30 cellular contexts compared by ENCODE assay signal in the genomic region with DNA sequence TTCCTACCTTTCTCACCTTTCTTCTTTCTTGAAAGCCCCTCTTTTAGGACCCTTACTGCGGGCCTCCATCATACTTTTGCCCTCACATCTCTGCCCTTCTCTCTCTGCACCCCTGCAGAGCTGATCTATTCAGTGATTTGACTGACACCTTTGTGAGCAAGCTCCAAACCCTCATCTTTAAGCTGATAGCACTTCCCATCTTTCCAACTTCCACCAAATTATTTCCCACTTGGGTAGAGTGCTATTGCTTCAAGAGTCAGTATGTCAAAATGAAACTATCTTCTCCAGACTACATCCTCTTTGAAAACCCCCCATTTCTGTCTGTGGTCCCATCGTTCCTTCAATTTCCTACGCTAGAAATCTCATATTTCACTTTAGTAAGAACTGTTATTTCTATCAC. TPM values are rescaled to one million over a fixed set of nuclear protein-coding genes. Genes with fewer than 3 reads are reported as not detected.
"Had no signal": no experiment of that assay in that cellular context is flagged by ENCODE, and none has a peak within 500 bp of the region (broad histone marks: within the 10 kb centered on the region; RNA-seq: fewer than 3 reads in every experiment).

No MANE protein-coding gene starts in this region.

- H3K79me2 ChIP-seq: parathyroid adenoma had no signal

- H3K9me3 ChIP-seq: body of pancreas, colonic mucosa, gastrocnemius medialis, testis, transverse colon had no signal

- H3K27me3 Mint-ChIP-seq: activated B cell treated with CpG ODN at 0.5 μM for 24 hours; activated CD4-positive, alpha-beta memory T cell treated with anti-CD3 and anti-CD28 coated beads for 36 hours; naive thymus-derived CD4-positive, alpha-beta T cell had no signal

- H3K4me3 Mint-ChIP-seq: activated B cell treated with CpG ODN at 0.5 μM for 24 hours; activated CD4-positive, alpha-beta memory T cell treated with anti-CD3 and anti-CD28 coated beads for 36 hours; activated T-cell treated with anti-CD3 and anti-CD28 coated beads, Interleukin-2, amount 50 U/mL, for 4 hours; mesothelial cell of epicardium; naive thymus-derived CD4-positive, alpha-beta T cell had no signal

- H3K27ac ChIP-seq: body of pancreas, cardiac muscle cell, colonic mucosa, dorsolateral prefrontal cortex, gastrocnemius medialis, parathyroid adenoma, testis, transverse colon had no signal

- FAIRE-seq: keratinocyte had no signal

- H3K27me3 ChIP-seq: body of pancreas, cardiac muscle cell, colonic mucosa, dorsolateral prefrontal cortex, gastrocnemius medialis, testis, transverse colon had no signal

- H3K4me3 ChIP-seq: body of pancreas, cardiac muscle cell, colonic mucosa, dorsolateral prefrontal cortex, gastrocnemius medialis, testis, transverse colon had no signal

- H3K9me3 Mint-ChIP-seq: activated B cell treated with CpG ODN at 0.5 μM for 24 hours; activated CD4-positive, alpha-beta memory T cell treated with anti-CD3 and anti-CD28 coated beads for 36 hours; activated naive CD4-positive, alpha-beta T cell treated with anti-CD3 and anti-CD28 coated beads, Interleukin-2, amount 50 U/mL, for 72 hours; activated T-cell treated with anti-CD3 and anti-CD28 coated beads, Interleukin-2, amount 50 U/mL, for 4 hours; activated T-helper 2 cell treated with anti-CD3 and anti-CD28 coated beads, Interferon-gamma antibody, Interleukin-2, Interleukin-4, amounts not matched to agents 10 μg/mL and 5 μg/mL and 100 μg/mL, durations not matched to agents 14 hours and 24 hours and 36 hours; mesothelial cell of epicardium; naive thymus-derived CD4-positive, alpha-beta T cell had no signal

- H2AFZ ChIP-seq: parathyroid adenoma had no signal

- H3K4me1 Mint-ChIP-seq: activated B cell treated with CpG ODN at 0.5 μM for 24 hours, mesothelial cell of epicardium had no signal

- H3K27ac Mint-ChIP-seq: activated B cell treated with CpG ODN at 0.5 μM for 24 hours; activated CD4-positive, alpha-beta memory T cell treated with anti-CD3 and anti-CD28 coated beads for 36 hours; activated naive CD4-positive, alpha-beta T cell treated with anti-CD3 and anti-CD28 coated beads, Interleukin-2, amount 50 U/mL, for 72 hours; activated T-helper 2 cell treated with anti-CD3 and anti-CD28 coated beads, Interferon-gamma antibody, Interleukin-2, Interleukin-4, amounts not matched to agents 10 μg/mL and 5 μg/mL and 100 μg/mL, durations not matched to agents 14 hours and 24 hours and 36 hours; mesothelial cell of epicardium; naive thymus-derived CD4-positive, alpha-beta T cell had no signal

- H3K4me1 ChIP-seq: body of pancreas, colonic mucosa, gastrocnemius medialis, parathyroid adenoma, testis, transverse colon had no signal

- DNase-seq: activated B cell treated with CpG ODN at 0.5 μM for 24 hours; activated CD4-positive, alpha-beta memory T cell treated with anti-CD3 and anti-CD28 coated beads for 36 hours; activated T-cell treated with anti-CD3 and anti-CD28 coated beads, Interleukin-2, amount 50 U/mL, for 4 hours; anterior cingulate cortex; body of pancreas; cerebellar nuclear complex; colonic mucosa; dorsolateral prefrontal cortex; effector memory CD4-positive, alpha-beta T cell; gastrocnemius medialis; hippocampal formation; left cardiac atrium; left ventricle myocardium superior; naive thymus-derived CD4-positive, alpha-beta T cell; right cardiac atrium; stimulated activated CD4-positive, alpha-beta T cell treated with anti-CD3 and anti-CD28 coated beads, Interleukin-15, amount 100 ng/mL, for 24 hours; stimulated activated naive CD8-positive, alpha-beta T cell treated with anti-CD3 and anti-CD28 coated beads, Interleukin-15, Interleukin-2, amounts not matched to agents 100 U/mL and 50 U/mL, for 24 hours; T-helper 2 cell; testis; transverse colon had no signal

- ATAC-seq: activated naive CD4-positive, alpha-beta T cell treated with anti-CD3 and anti-CD28 coated beads, Interleukin-2, amount 50 U/mL, for 72 hours; activated T-cell treated with anti-CD3 and anti-CD28 coated beads, Interleukin-2, amount 50 U/mL, for 4 hours; body of pancreas; gastrocnemius medialis; left cardiac atrium; left ventricle myocardium superior; naive thymus-derived CD4-positive, alpha-beta T cell; right cardiac atrium; stimulated activated naive CD8-positive, alpha-beta T cell treated with anti-CD3 and anti-CD28 coated beads, Interleukin-15, Interleukin-2, amounts not matched to agents 100 U/mL and 50 U/mL, for 24 hours had no signal

- H3K36me3 ChIP-seq: colonic mucosa, gastrocnemius medialis had no signal

- H3K9ac ChIP-seq: parathyroid adenoma had no signal

RNA-seq across cellular contexts. Expression of a gene that starts 41.0 kb away (rescaled TPM):
- total RNA-seq: activated B cell treated with CpG ODN at 0.5 μM for 24 hours; activated CD4-positive, alpha-beta memory T cell treated with anti-CD3 and anti-CD28 coated beads for 36 hours; activated naive CD4-positive, alpha-beta T cell treated with anti-CD3 and anti-CD28 coated beads, Interleukin-2, amount 50 U/mL, for 72 hours; activated T-cell treated with anti-CD3 and anti-CD28 coated beads, Interleukin-2, amount 50 U/mL, for 4 hours; activated T-helper 2 cell treated with anti-CD3 and anti-CD28 coated beads, Interferon-gamma antibody, Interleukin-2, Interleukin-4, amounts not matched to agents 10 μg/mL and 5 μg/mL and 100 μg/mL, durations not matched to agents 14 hours and 24 hours and 36 hours; body of pancreas; colonic mucosa; gastrocnemius medialis; left cardiac atrium; left ventricle myocardium superior; lung microvascular endothelial cell; naive thymus-derived CD4-positive, alpha-beta T cell; pulmonary artery endothelial cell; right cardiac atrium; transverse colon; urinary bladder had no signal
- polyA plus RNA-seq: naive thymus-derived CD4-positive, alpha-beta T cell; neural cell; right cardiac atrium; urinary bladder had no signal
